In genomic region chr12:98399532-98399931, GRCh38 we compare ENCODE assay signal across 8 cellular contexts.
DNase-seq lines count a peak whose midpoint lies in the region; ATAC-seq and TF ChIP-seq lines count a peak whose summit lies in the region.

No MANE protein-coding gene starts in this region.

- intact Hi-C loops in left colon (cut with DNase I, micrococcal nuclease): loop anchor here in 1 of 2 donors (10.0 kb wide), 1 partner anchor 1825 kb away; no protein-coding TSS in a partner anchor

- no peak overlapping the region for H3K4me3 ChIP-seq in mesodermal cell (ENCODE audit: extremely low read depth, insufficient read depth, low read length, poor library complexity, severe bottlenecking)

- peaks cover 23% of the 10 kb centered on the region for H3K4me1 Mint-ChIP-seq in type B pancreatic cell (ENCODE audit: unreplicated experiment)

- no peaks in the 10 kb centered on the region for H3K9me3 Mint-ChIP-seq in activated naive CD4-positive, alpha-beta T cell treated with anti-CD3 and anti-CD28 coated beads, Interleukin-2, amount 50 U/mL, for 72 hours
- no peaks in the 10 kb centered on the region for H3K9me3 Mint-ChIP-seq in type B pancreatic cell

- peaks cover 4% of the 10 kb centered on the region for H3K27me3 Mint-ChIP-seq in type B pancreatic cell

- H3K27ac ChIP-seq in mesodermal cell (ENCODE audit: low read depth, low read length, severe bottlenecking): peak overlapping the region; percentile 84

- DNase-seq in NCI-H510A treated with DMSO at 0.1 percent for 48 hours (lab: John Stamatoyannopoulos, UW) (peak; percentile 29), NCI-H510A (lab: John Stamatoyannopoulos, UW) (no peak), SW 1271 (lab: John Stamatoyannopoulos, UW) (peak; percentile 37 to 76), type B pancreatic cell (ENCODE audit: extremely low spot score, unreplicated experiment) (no peak), left colon (no peak)
- DNase-seq in activated naive CD4-positive, alpha-beta T cell treated with anti-CD3 and anti-CD28 coated beads, Interleukin-2, amount 50 U/mL, for 72 hours (ENCODE audit: low spot score in 2 of 2): peak; percentile 53 to 61

- WGBS in mesodermal cell (ENCODE audit: insufficient coverage in 2 of 2), 2 experiments: 10 to 15% methylated on average over 6 to 7 of the region's 9 CpGs

- no peak overlapping the region for H3K4me3 Mint-ChIP-seq in type B pancreatic cell

- ATAC-seq in HG03439 (IDR thresholded peaks at IDR 0.05; ENCODE audit: unreplicated experiment) (peak; percentile 49), left colon (no peak)
- ATAC-seq in activated naive CD4-positive, alpha-beta T cell treated with anti-CD3 and anti-CD28 coated beads, Interleukin-2, amount 50 U/mL, for 72 hours: peak; percentile 65 to 84

- no peaks in the 10 kb centered on the region for H3K36me3 Mint-ChIP-seq in activated naive CD4-positive, alpha-beta T cell treated with anti-CD3 and anti-CD28 coated beads, Interleukin-2, amount 50 U/mL, for 72 hours
- no peaks in the 10 kb centered on the region for H3K36me3 Mint-ChIP-seq in type B pancreatic cell

- H3K27ac Mint-ChIP-seq in activated naive CD4-positive, alpha-beta T cell treated with anti-CD3 and anti-CD28 coated beads, Interleukin-2, amount 50 U/mL, for 72 hours: peak overlapping the region in 1 of 2 donors; percentile 1
- peak overlapping the region; percentile 57 for H3K27ac Mint-ChIP-seq in type B pancreatic cell

- H3K4me1 ChIP-seq in mesodermal cell (ENCODE audit: control insufficient read depth, insufficient read depth, low read length, poor library complexity, severe bottlenecking): peaks cover 15% of the 10 kb centered on the region

- no peaks in the 10 kb centered on the region for H3K9me3 ChIP-seq in mesodermal cell (ENCODE audit: control insufficient read depth, low read length)

- no peaks in the 10 kb centered on the region for H3K36me3 ChIP-seq in mesodermal cell (ENCODE audit: control insufficient read depth, insufficient read depth, low read length)

- no peak for TF ChIP-seq CTCF in type B pancreatic cell (conservative IDR thresholded peaks at IDR 0.05)

Comparison
In these comparisons a context has a peak if more than half of its experiments do, and no peak if none do; other contexts are left out.
1. DNase-seq: peak in NCI-H510A treated with DMSO at 0.1 percent for 48 hours (single experiment), SW 1271 (2 of 2) and activated naive CD4-positive, alpha-beta T cell treated with anti-CD3 and anti-CD28 coated beads, Interleukin-2, amount 50 U/mL, for 72 hours (2 of 2); none in NCI-H510A (single experiment), type B pancreatic cell (single experiment) and left colon (0 of 2).